In genomic region chr9:134365791-134366222, GRCh38 we compare ENCODE assay signal across 8 cellular contexts. TPM values are rescaled to one million over a fixed set of nuclear protein-coding genes. Genes with fewer than 3 reads are reported as not detected.
DNase-seq lines count a peak whose midpoint lies in the region; ATAC-seq, FAIRE-seq and TF ChIP-seq lines count a peak whose summit lies in the region.

No MANE protein-coding gene starts in this region.

- TF ChIP-seq CTCF in pancreas (IDR thresholded peaks at IDR 0.05) = no peak

- peaks cover 13 to 21% (median 16%) of the 10 kb centered on the region in 3 donors for H3K4me1 ChIP-seq in pancreas

- FAIRE-seq in pancreas (lab: Jason Lieb, UNC) = no peak

- H3K27ac ChIP-seq in pancreas = peak overlapping the region in 3 of 4 donors; percentile 18 to 79 (median 62)

- intact Hi-C loops in pancreas (cut with DNase I) = no loop called here

- H3K9me3 ChIP-seq in pancreas = no peaks in the 10 kb centered on the region

- no peaks in the 10 kb centered on the region for H3K36me3 ChIP-seq in pancreas

- no peaks in the 10 kb centered on the region for H3K27me3 ChIP-seq in pancreas

- ATAC-seq in esophagus mucosa = peak; percentile 59
- peak; percentile 33 to 52 (median 46) for ATAC-seq in pancreas
- no peak for ATAC-seq in HG03521 (IDR thresholded peaks at IDR 0.05; ENCODE audit: unreplicated experiment)
- no peak for ATAC-seq in GM18868 (IDR thresholded peaks at IDR 0.05; ENCODE audit: unreplicated experiment)

- DNase-seq in DMS 273 treated with DMSO at 0.1 percent for 48 hours (lab: John Stamatoyannopoulos, UW) (peak; percentile 89), NCI-H446 treated with DMSO at 0.1 percent for 48 hours (lab: John Stamatoyannopoulos, UW) (peak; percentile 91), pancreas (peak in 2 of 6 donors; percentile 45 to 63), NOMO-1 (lab: John Stamatoyannopoulos, UW; ENCODE audit: unreplicated experiment in 2 of 2) (no peak), medulla oblongata (ENCODE audit: extremely low spot score) (no peak)

- 31 to 33% methylated on average over 14 of the region's 14 CpGs for whole genome bisulfite sequencing in pancreas, 2 donors

- H3K4me3 ChIP-seq in pancreas = no peak overlapping the region

RNA-seq across cellular contexts. Expression of gene RXRA, which starts 39.6 kb away (rescaled TPM):
- 52.4 TPM for total RNA-seq in esophagus mucosa
- 10 to 100 TPM; 20.2 to 34.1 (median 22.9) TPM for total RNA-seq in pancreas
- polyA plus RNA-seq in pancreas = 10 to 100 TPM; 22.4 to 35.1 TPM

Comparison
In these comparisons a context has a peak if more than half of its experiments do, and no peak if none do; other contexts are left out.
1. DNase-seq: peak in DMS 273 treated with DMSO at 0.1 percent for 48 hours (single experiment) and NCI-H446 treated with DMSO at 0.1 percent for 48 hours (single experiment); none in NOMO-1 (0 of 2) and medulla oblongata (single experiment).
2. ATAC-seq: peak in esophagus mucosa (single experiment) and pancreas (4 of 4); none in HG03521 (single experiment) and GM18868 (single experiment).